ENCODE assay signal across 1 cellular context in the genomic region with DNA sequence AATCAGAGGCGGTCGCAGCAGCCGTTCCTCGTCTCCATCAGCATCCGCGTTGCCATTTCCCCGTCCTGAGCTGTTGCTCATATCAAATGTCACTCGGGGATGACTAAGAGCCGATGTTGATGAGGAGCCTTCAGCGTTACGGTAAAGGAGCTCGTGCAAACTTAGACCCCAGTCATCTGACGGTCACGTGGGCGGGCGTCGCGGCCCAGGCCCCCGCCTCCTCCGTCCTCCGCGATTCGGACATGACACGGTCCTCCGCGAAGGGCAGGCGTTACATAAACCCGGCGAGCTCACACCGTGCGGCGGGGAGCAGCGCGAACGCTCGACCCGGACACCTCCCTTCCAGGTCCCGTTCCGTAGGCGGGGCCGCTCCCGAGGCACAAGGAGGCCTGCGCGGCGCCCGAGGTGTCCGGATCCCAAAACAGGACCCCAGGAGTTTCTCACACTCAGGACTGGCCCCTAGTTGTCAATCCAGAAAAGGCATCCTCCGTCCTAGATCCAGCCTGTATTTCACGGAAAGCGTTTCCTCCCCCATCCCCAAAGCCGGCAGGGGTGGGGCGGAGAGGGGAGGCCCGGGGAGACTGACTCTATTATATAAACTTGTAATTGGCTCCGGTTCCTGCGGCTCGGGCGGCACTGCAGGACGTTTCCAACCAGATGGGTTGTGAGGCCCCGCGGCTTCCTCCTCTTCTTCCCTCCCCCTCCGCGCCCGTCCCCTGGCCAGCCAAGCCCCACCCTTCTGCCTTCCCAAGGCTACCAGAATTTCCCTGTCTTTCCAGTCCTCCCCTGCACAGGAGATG.
TF ChIP-seq lines count a peak whose summit lies in the region.

No MANE protein-coding gene starts in this region.

TF ChIP-seq in HEK293, 187 proteins besides CTCF, POLR2A, EP300 and RAD21 (continued from another document):
- TF ChIP-seq, protein P1, sequence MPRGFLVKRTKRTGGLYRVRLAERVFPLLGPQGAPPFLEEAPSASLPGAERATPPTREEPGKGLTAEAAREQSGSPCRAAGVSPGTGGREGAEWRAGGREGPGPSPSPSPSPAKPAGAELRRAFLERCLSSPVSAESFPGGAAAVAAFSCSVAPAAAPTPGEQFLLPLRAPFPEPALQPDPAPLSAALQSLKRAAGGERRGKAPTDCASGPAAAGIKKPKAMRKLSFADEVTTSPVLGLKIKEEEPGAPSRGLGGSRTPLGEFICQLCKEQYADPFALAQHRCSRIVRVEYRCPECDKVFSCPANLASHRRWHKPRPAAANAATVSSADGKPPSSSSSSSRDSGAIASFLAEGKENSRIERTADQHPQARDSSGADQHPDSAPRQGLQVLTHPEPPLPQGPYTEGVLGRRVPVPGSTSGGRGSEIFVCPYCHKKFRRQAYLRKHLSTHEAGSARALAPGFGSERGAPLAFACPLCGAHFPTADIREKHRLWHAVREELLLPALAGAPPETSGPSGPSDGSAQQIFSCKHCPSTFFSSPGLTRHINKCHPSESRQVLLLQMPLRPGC (tag by site-specific recombination; IDR thresholded peaks at IDR 0.05): peak; percentile 65
- TF ChIP-seq ZNF19 (tag by site-specific recombination; IDR thresholded peaks at IDR 0.05; ENCODE audit: low read depth) (no peak), OSR2 (tag by site-specific recombination; IDR thresholded peaks at IDR 0.05) (peak; percentile 35; the same call in 1 of the 2 replicates), ZNF600 (tag by site-specific recombination; IDR thresholded peaks at IDR 0.05) (peak; percentile 84), ZNF391 (tag by site-specific recombination; IDR thresholded peaks at IDR 0.05; ENCODE audit: borderline replicate concordance, low read depth) (peak; percentile 55; the same call in 1 of the 2 replicates), EGR2 (tag by site-specific recombination; IDR thresholded peaks at IDR 0.05; ENCODE audit: low read depth) (peak; percentile 85)
TF ChIP-seq in HEK293: peak in this region for 67.
